19 cellular contexts compared by ENCODE assay signal in genomic region chr3:70000028-70000410, GRCh38. TPM values are rescaled to one million over a fixed set of nuclear protein-coding genes. Genes with fewer than 3 reads are reported as not detected.
A peak's percentile ranks its signal among the peaks of the same experiment; 100 is the strongest.
DNase-seq lines count a peak whose midpoint lies in the region; ATAC-seq, FAIRE-seq and TF ChIP-seq lines count a peak whose summit lies in the region.
"Had no signal": no experiment of that assay in that cellular context is flagged by ENCODE, and none has a peak within 500 bp of the region (broad histone marks: within the 10 kb centered on the region; RNA-seq: fewer than 3 reads in every experiment).

No MANE protein-coding gene starts in this region.

- ATAC-seq in body of pancreas: no peak
- ATAC-seq in GM21526 (IDR thresholded peaks at IDR 0.05; ENCODE audit: low FRiP score, unreplicated experiment): no peak
- no peak for ATAC-seq in activated T-cell treated with anti-CD3 and anti-CD28 coated beads, Interleukin-2, amount 50 U/mL, for 72 hours (replicated peaks in 1 of 2)
- ATAC-seq: foreskin keratinocyte had no signal

- H2BK15ac ChIP-seq in mesenchymal stem cell (ENCODE audit: low read depth, poor library complexity, severe bottlenecking): peak overlapping the region; percentile 21

- no peak for TF ChIP-seq CTCF in body of pancreas (IDR thresholded peaks at IDR 0.05)

- H3K4ac ChIP-seq in mesenchymal stem cell (ENCODE audit: low read depth in 1 of 2, low read length in 2 of 2): peak overlapping the region; percentile 19 to 57

- H2AFZ ChIP-seq in mesenchymal stem cell (ENCODE audit: low read depth, low read length): no peak overlapping the region

- H2BK5ac ChIP-seq in mesenchymal stem cell (ENCODE audit: low read depth, low read length, poor library complexity, severe bottlenecking): no peak overlapping the region

- intact Hi-C loops in body of pancreas (cut with DNase I): no loop called here

- TF ChIP-seq POLR2A in body of pancreas (IDR thresholded peaks at IDR 0.05): no peak

- H3K79me1 ChIP-seq in mesenchymal stem cell (replicated peaks; ENCODE audit: low read length, poor library complexity, severe bottlenecking): no peaks in the 10 kb centered on the region

- no peak overlapping the region for H3K27ac Mint-ChIP-seq in activated T-cell treated with anti-CD3 and anti-CD28 coated beads, Interleukin-2, amount 50 U/mL, for 72 hours
- H3K27ac Mint-ChIP-seq: WTC11 had no signal

- peak overlapping the region in 3 of 4 donors; percentile 45 to 63 (median 61) for H3K27ac ChIP-seq in body of pancreas
- H3K27ac ChIP-seq in mesenchymal stem cell (ENCODE audit: low read length, poor library complexity, severe bottlenecking): no peak overlapping the region
- H3K27ac ChIP-seq in temporal lobe (ENCODE audit: low read depth, low read length): peak overlapping the region; percentile 99
- H3K27ac ChIP-seq: foreskin keratinocyte, neutrophil had no signal

- H3K18ac ChIP-seq in mesenchymal stem cell (ENCODE audit: low read depth in 1 of 2, low read length in 2 of 2): peak overlapping the region; percentile 67 to 86

- H2BK12ac ChIP-seq in mesenchymal stem cell (ENCODE audit: low read length in 2 of 2): peak overlapping the region; percentile 40 to 75

- H3K27me3 Mint-ChIP-seq in activated T-cell treated with anti-CD3 and anti-CD28 coated beads, Interleukin-2, amount 50 U/mL, for 72 hours (ENCODE audit: low read depth): no peaks in the 10 kb centered on the region

- H3K9ac ChIP-seq in mesenchymal stem cell (ENCODE audit: low read length): no peak overlapping the region
- H3K9ac ChIP-seq: BLaER1 treated with 17β-estradiol and CSF1 and Interleukin-3, amounts not matched to agents 10 nM and 100 nM had no signal

- no peaks in the 10 kb centered on the region for H3K4me1 Mint-ChIP-seq in activated T-cell treated with anti-CD3 and anti-CD28 coated beads, Interleukin-2, amount 50 U/mL, for 72 hours (ENCODE audit: low read depth)

- H3K27me3 ChIP-seq in body of pancreas (no peaks in the 10 kb centered on the region), mesenchymal stem cell (ENCODE audit: control insufficient read depth in 1 of 2, insufficient read depth in 1 of 2, low read length in 2 of 2) (no peaks in the 10 kb centered on the region)
- H3K27me3 ChIP-seq: BLaER1 treated with 17β-estradiol and CSF1 and Interleukin-3, amounts not matched to agents 10 nM and 100 nM; foreskin keratinocyte; neutrophil had no signal

- H3K4me3 ChIP-seq in body of pancreas: no peak overlapping the region
- H3K4me3 ChIP-seq in mesenchymal stem cell (ENCODE audit: insufficient read depth in 1 of 2, low read depth in 1 of 2, low read length in 2 of 2): no peak overlapping the region
- H3K4me3 ChIP-seq: BLaER1 treated with 17β-estradiol and CSF1 and Interleukin-3, amounts not matched to agents 10 nM and 100 nM; HAP-1 had no signal

- 84 to 87% methylated on average over 12 to 15 of the region's 15 CpGs for WGBS in body of pancreas, 2 donors
- 88% methylated on average over 11 of the region's 15 CpGs for WGBS in mesenchymal stem cell

- peaks cover 0 to 5% of the 10 kb centered on the region in 2 donors for H3K9me3 Mint-ChIP-seq in activated T-cell treated with anti-CD3 and anti-CD28 coated beads, Interleukin-2, amount 50 U/mL, for 72 hours
- H3K9me3 Mint-ChIP-seq: WTC11 had no signal

- no peak overlapping the region for H3K23ac ChIP-seq in mesenchymal stem cell (ENCODE audit: low read length in 2 of 2)

- H2BK120ac ChIP-seq in mesenchymal stem cell (ENCODE audit: low read depth, low read length): peak overlapping the region; percentile 77

- H3K4me1 ChIP-seq in body of pancreas (peaks cover 11% of the 10 kb centered on the region), mesenchymal stem cell (ENCODE audit: control insufficient read depth, insufficient read depth, low read depth, low read length) (peaks cover 7% of the 10 kb centered on the region)
- H3K4me1 ChIP-seq: foreskin keratinocyte had no signal

- H4K8ac ChIP-seq in mesenchymal stem cell (ENCODE audit: low read length): peak overlapping the region; percentile 97

- H3K9me3 ChIP-seq in body of pancreas (no peaks in the 10 kb centered on the region), mesenchymal stem cell (ENCODE audit: control insufficient read depth, low read length) (no peaks in the 10 kb centered on the region)
- H3K9me3 ChIP-seq: HAP-1, neutrophil had no signal

- DNase-seq in NCI-H69 (lab: John Stamatoyannopoulos, UW) (peak; percentile 2), body of pancreas (no peak), mesenchymal stem cell (peak; percentile 12), NCI-H510A treated with DMSO at 0.1 percent for 48 hours (lab: John Stamatoyannopoulos, UW) (no peak), HTR-8/SVneo (ENCODE audit: insufficient read length, low spot score) (no peak)
- no peak for DNase-seq in activated T-cell treated with anti-CD3 and anti-CD28 coated beads, Interleukin-2, amount 50 U/mL, for 72 hours
- DNase-seq: activated gamma-delta T cell; DND-41; foreskin keratinocyte; small intestine; stimulated activated naive CD4-positive, alpha-beta T cell; T-helper 1 cell had no signal

- no peak overlapping the region for H3K4me2 ChIP-seq in mesenchymal stem cell (ENCODE audit: low read length, poor library complexity, severe bottlenecking)

- H3K14ac ChIP-seq in mesenchymal stem cell (ENCODE audit: low read length in 2 of 2): peak overlapping the region in 1 of 2 experiments; percentile 6

- peak overlapping the region; percentile 90 for H4K91ac ChIP-seq in mesenchymal stem cell (ENCODE audit: low read length)

- H3K36me3 Mint-ChIP-seq in activated T-cell treated with anti-CD3 and anti-CD28 coated beads, Interleukin-2, amount 50 U/mL, for 72 hours (ENCODE audit: insufficient read depth in 2 of 2): no peaks in the 10 kb centered on the region
- H3K36me3 Mint-ChIP-seq: WTC11 had no signal

- H2AK5ac ChIP-seq in mesenchymal stem cell (ENCODE audit: low read length, severe bottlenecking): peak overlapping the region; percentile 8

- H3K36me3 ChIP-seq in body of pancreas (replicated peaks in 1 of 2; ENCODE audit: insufficient read depth in 1 of 2, low read depth in 2 of 2) (no peaks in the 10 kb centered on the region), mesenchymal stem cell (ENCODE audit: control insufficient read depth in 1 of 2, insufficient read depth in 2 of 2, low read depth in 1 of 2, low read length in 2 of 2) (no peaks in the 10 kb centered on the region)
- H3K36me3 ChIP-seq: BLaER1 treated with 17β-estradiol and CSF1 and Interleukin-3, amounts not matched to agents 10 nM and 100 nM; HAP-1; neutrophil had no signal

- FAIRE-seq in HTR-8/SVneo (lab: Jason Lieb, UNC): no peak
- FAIRE-seq: small intestine had no signal

- H3K4me3 Mint-ChIP-seq in activated T-cell treated with anti-CD3 and anti-CD28 coated beads, Interleukin-2, amount 50 U/mL, for 72 hours: no peak overlapping the region
- H3K4me3 Mint-ChIP-seq: WTC11 had no signal

RNA-seq across cellular contexts. Expression of gene SAMMSON, which starts 0.5 kb away (rescaled TPM):
- 1 to 10 TPM in 1 of 2 donors, not detected in 1; 2.1 TPM for total RNA-seq in body of pancreas
- polyA plus RNA-seq in mesenchymal stem cell (2013, experiment 1 of 2): not detected
- not detected for polyA plus RNA-seq in mesenchymal stem cell (2013, experiment 2 of 2)
- not detected for total RNA-seq in temporal lobe
- total RNA-seq in activated T-cell treated with anti-CD3 and anti-CD28 coated beads, Interleukin-2, amount 50 U/mL, for 72 hours: not detected
- total RNA-seq: foreskin keratinocyte, mammary epithelial cell had no signal
- polyA plus RNA-seq: foreskin keratinocyte, mammary epithelial cell, small intestine had no signal

Comparison
In these comparisons a context has a peak if more than half of its experiments do, and no peak if none do; other contexts are left out.
1. DNase-seq: peak in NCI-H69 (single experiment) and mesenchymal stem cell (single experiment); none in body of pancreas (0 of 4), NCI-H510A treated with DMSO at 0.1 percent for 48 hours (single experiment), activated T-cell treated with anti-CD3 and anti-CD28 coated beads, Interleukin-2, amount 50 U/mL, for 72 hours (0 of 2) and HTR-8/SVneo (single experiment).